In the genomic region with DNA sequence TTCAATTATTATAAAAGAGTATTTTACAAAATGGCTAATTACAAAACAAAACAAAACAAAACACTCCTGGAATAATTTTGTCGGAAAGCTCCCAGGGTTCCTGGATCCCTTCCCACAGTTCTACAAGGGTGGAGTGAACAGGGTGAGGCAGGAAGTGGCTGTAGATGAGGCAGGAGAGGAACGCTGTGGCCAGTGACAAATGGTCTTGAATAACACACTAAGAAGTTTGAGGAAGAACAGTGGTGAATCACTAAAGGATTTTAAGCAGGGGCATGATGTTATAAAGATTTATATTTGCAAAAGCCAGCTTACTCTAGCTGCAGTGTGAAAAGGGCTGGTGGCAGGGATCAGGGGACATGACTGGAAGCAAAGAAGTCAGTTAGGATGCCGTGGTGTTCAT, we compare ENCODE assay signal across 14 cellular contexts. TPM values are rescaled to one million over a fixed set of nuclear protein-coding genes. Genes with fewer than 3 reads are reported as not detected.
DNase-seq lines count a peak whose midpoint lies in the region; ATAC-seq and TF ChIP-seq lines count a peak whose summit lies in the region.
"Had no signal": no experiment of that assay in that cellular context is flagged by ENCODE, and none has a peak within 500 bp of the region (broad histone marks: within the 10 kb centered on the region; RNA-seq: fewer than 3 reads in every experiment).

No MANE protein-coding gene starts in this region.

- ATAC-seq in GM18873 (IDR thresholded peaks at IDR 0.05; ENCODE audit: low FRiP score, unreplicated experiment), result no peak

- in situ Hi-C loops in brain microvascular endothelial cell (cut with HindIII; ENCODE audit: low pct_ligation_motif_present, low sequenced_read_pairs), result no loop called here

- H3K27ac ChIP-seq in brain microvascular endothelial cell, result peak overlapping the region; percentile 38

- H3K27me3 Mint-ChIP-seq in activated T-helper 2 cell treated with anti-CD3 and anti-CD28 coated beads, Interferon-gamma antibody, Interleukin-2, Interleukin-4, amounts not matched to agents 10 μg/mL and 5 μg/mL and 100 μg/mL, durations not matched to agents 14 hours and 24 hours and 36 hours (ENCODE audit: low read depth), result no peaks in the 10 kb centered on the region

- peaks cover 12% of the 10 kb centered on the region for H3K36me3 ChIP-seq in BJ (ENCODE audit: control insufficient read depth, insufficient read depth, low read length)
- no peaks in the 10 kb centered on the region for H3K36me3 ChIP-seq in brain microvascular endothelial cell (replicated peaks)

- no peak overlapping the region for H3K4me3 ChIP-seq in BJ (ENCODE audit: low read depth, low read length)
- no peak overlapping the region for H3K4me3 ChIP-seq in HFF-Myc (replicated peaks; ENCODE audit: low read depth, low read length)
- no peak overlapping the region for H3K4me3 ChIP-seq in brain microvascular endothelial cell (ENCODE audit: low read depth, low read length)

- intact Hi-C loops in activated T-helper 2 cell treated with anti-CD3 and anti-CD28 coated beads, Interferon-gamma antibody, Interleukin-2, Interleukin-4, amounts not matched to agents 10 μg/mL and 5 μg/mL and 100 μg/mL, durations not matched to agents 14 hours and 24 hours and 36 hours (cut with micrococcal nuclease), result no loop called here

- H3K9me3 Mint-ChIP-seq in activated T-helper 2 cell treated with anti-CD3 and anti-CD28 coated beads, Interferon-gamma antibody, Interleukin-2, Interleukin-4, amounts not matched to agents 10 μg/mL and 5 μg/mL and 100 μg/mL, durations not matched to agents 14 hours and 24 hours and 36 hours, result no peaks in the 10 kb centered on the region

- no peak overlapping the region for H3K27ac Mint-ChIP-seq in activated T-helper 2 cell treated with anti-CD3 and anti-CD28 coated beads, Interferon-gamma antibody, Interleukin-2, Interleukin-4, amounts not matched to agents 10 μg/mL and 5 μg/mL and 100 μg/mL, durations not matched to agents 14 hours and 24 hours and 36 hours

- POLR2A ChIA-PET in BJ (lab: Charles Lee), result no interaction called here

- no peak for TF ChIP-seq CTCF in BJ (IDR thresholded peaks at IDR 0.05; ENCODE audit: insufficient read depth, low read depth, low read length)
- TF ChIP-seq CTCF in HFF-Myc (IDR thresholded peaks at IDR 0.05; ENCODE audit: low read depth, low read length, missing control alignments), result no peak
- TF ChIP-seq CTCF in brain microvascular endothelial cell (IDR thresholded peaks at IDR 0.05; ENCODE audit: low read depth, low read length, missing control alignments), result no peak

- DNase-seq in BJ (ENCODE audit: low read depth) (peak; percentile 87), HFF-Myc (ENCODE audit: extremely low read depth, low read depth) (peak; percentile 53), brain microvascular endothelial cell (peak; percentile 78), kidney tubule cell (ENCODE audit: low spot score) (peak; percentile 49), GDM1 (lab: John Stamatoyannopoulos, UW) (no peak), amygdala (lab: John Stamatoyannopoulos, UW) (no peak)
- DNase-seq in activated T-helper 2 cell treated with anti-CD3 and anti-CD28 coated beads, Interferon-gamma antibody, Interleukin-2, Interleukin-4, amounts not matched to agents 10 μg/mL and 5 μg/mL and 100 μg/mL, durations not matched to agents 14 hours and 24 hours and 36 hours (ENCODE audit: low spot score), result no peak
- DNase-seq: cerebellar nuclear complex, DMS 273 treated with DMSO at 0.1 percent for 48 hours, Karpas-422, trophoblast cell had no signal

- H3K4me3 Mint-ChIP-seq in activated T-helper 2 cell treated with anti-CD3 and anti-CD28 coated beads, Interferon-gamma antibody, Interleukin-2, Interleukin-4, amounts not matched to agents 10 μg/mL and 5 μg/mL and 100 μg/mL, durations not matched to agents 14 hours and 24 hours and 36 hours (ENCODE audit: low read depth), result no peak overlapping the region

- peaks cover 64% of the 10 kb centered on the region for H3K36me3 Mint-ChIP-seq in activated T-helper 2 cell treated with anti-CD3 and anti-CD28 coated beads, Interferon-gamma antibody, Interleukin-2, Interleukin-4, amounts not matched to agents 10 μg/mL and 5 μg/mL and 100 μg/mL, durations not matched to agents 14 hours and 24 hours and 36 hours (ENCODE audit: low read depth)

- H3K27me3 ChIP-seq in BJ (ENCODE audit: control insufficient read depth, insufficient read depth, low read length) (no peaks in the 10 kb centered on the region), brain microvascular endothelial cell (replicated peaks) (no peaks in the 10 kb centered on the region)

- H3K4me1 Mint-ChIP-seq in activated T-helper 2 cell treated with anti-CD3 and anti-CD28 coated beads, Interferon-gamma antibody, Interleukin-2, Interleukin-4, amounts not matched to agents 10 μg/mL and 5 μg/mL and 100 μg/mL, durations not matched to agents 14 hours and 24 hours and 36 hours (ENCODE audit: low read depth), result peaks cover 3% of the 10 kb centered on the region

- CTCF ChIA-PET in BJ (lab: Yijun Ruan, JAX), result interaction anchor here (1.0 to 1.2 kb wide), 2 partner anchors 9 to 235 kb away, joined by 3 to 6 read pairs; no protein-coding TSS in a partner anchor

RNA-seq across cellular contexts. Expression of gene APOA1, which starts 33.8 kb away (rescaled TPM):
- not detected in 2 replicates for polyA plus RNA-seq in BJ (2011; rRNA removed)
- not detected in 2 replicates for polyA minus RNA-seq in BJ (2011; rRNA and poly(A)+ RNA removed)
- not detected in 2 replicates for total RNA-seq in activated T-helper 2 cell treated with anti-CD3 and anti-CD28 coated beads, Interferon-gamma antibody, Interleukin-2, Interleukin-4, amounts not matched to agents 10 μg/mL and 5 μg/mL and 100 μg/mL, durations not matched to agents 14 hours and 24 hours and 36 hours
- polyA plus RNA-seq: neural cell had no signal

RNA-seq across cellular contexts. Expression of gene APOC3, which starts 41.5 kb away (rescaled TPM):
- polyA plus RNA-seq in BJ (2011; rRNA removed), result not detected in 2 replicates
- polyA minus RNA-seq in BJ (2011; rRNA and poly(A)+ RNA removed), result not detected in 2 replicates
- not detected in 2 replicates for total RNA-seq in activated T-helper 2 cell treated with anti-CD3 and anti-CD28 coated beads, Interferon-gamma antibody, Interleukin-2, Interleukin-4, amounts not matched to agents 10 μg/mL and 5 μg/mL and 100 μg/mL, durations not matched to agents 14 hours and 24 hours and 36 hours
- total RNA-seq: T-helper 2 cell treated with Interferon-gamma antibody and Interleukin-4, amounts not matched to agents 100 ng/mL and 5 ng/mL, for 36 hours had no signal
- polyA plus RNA-seq: neural cell had no signal

RNA-seq across cellular contexts. Expression of gene APOA4, which starts 48.1 kb away (rescaled TPM):
- not detected in 2 replicates for polyA plus RNA-seq in BJ (2011; rRNA removed)
- polyA minus RNA-seq in BJ (2011; rRNA and poly(A)+ RNA removed), result not detected in 2 replicates
- not detected in 2 replicates for total RNA-seq in activated T-helper 2 cell treated with anti-CD3 and anti-CD28 coated beads, Interferon-gamma antibody, Interleukin-2, Interleukin-4, amounts not matched to agents 10 μg/mL and 5 μg/mL and 100 μg/mL, durations not matched to agents 14 hours and 24 hours and 36 hours
- total RNA-seq: T-helper 2 cell treated with Interferon-gamma antibody and Interleukin-4, amounts not matched to agents 100 ng/mL and 5 ng/mL, for 36 hours had no signal
- polyA plus RNA-seq: neural cell had no signal

Comparison
In these comparisons a context has a peak if more than half of its experiments do, and no peak if none do; other contexts are left out.
1. DNase-seq: peak in BJ (single experiment), HFF-Myc (single experiment), brain microvascular endothelial cell (single experiment) and kidney tubule cell (single experiment); none in activated T-helper 2 cell treated with anti-CD3 and anti-CD28 coated beads, Interferon-gamma antibody, Interleukin-2, Interleukin-4, amounts not matched to agents 10 μg/mL and 5 μg/mL and 100 μg/mL, durations not matched to agents 14 hours and 24 hours and 36 hours (single experiment), GDM1 (single experiment) and amygdala (0 of 56).